16 cellular contexts compared by ENCODE assay signal in the genomic region with DNA sequence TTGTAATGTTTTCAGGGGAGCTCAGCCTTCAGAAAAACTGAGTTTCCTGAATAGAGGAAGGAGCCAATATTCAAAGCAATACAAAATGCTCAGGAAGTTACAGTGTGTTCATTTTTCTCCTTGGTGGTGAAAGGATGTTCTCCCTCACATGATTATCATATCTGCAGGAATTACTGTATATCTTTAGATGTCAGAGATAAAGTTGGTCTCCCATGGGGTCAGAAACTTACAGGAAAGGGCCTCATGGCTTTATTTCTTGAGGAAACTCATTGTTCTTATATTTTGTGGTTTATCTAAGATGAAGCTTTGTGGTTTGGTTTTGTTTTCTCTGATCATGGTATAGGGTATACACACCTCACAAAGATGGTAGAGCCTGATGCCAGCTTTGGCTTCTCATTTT.
DNase-seq lines count a peak whose midpoint lies in the region; ATAC-seq and TF ChIP-seq lines count a peak whose summit lies in the region.
"Had no signal": no experiment of that assay in that cellular context is flagged by ENCODE, and none has a peak within 500 bp of the region (broad histone marks: within the 10 kb centered on the region; RNA-seq: fewer than 3 reads in every experiment).

No MANE protein-coding gene starts in this region.

- TF ChIP-seq CTCF in NB4 (IDR thresholded peaks at IDR 0.05; ENCODE audit: low read depth, low read length) (no peak), choroid plexus epithelial cell (conservative IDR thresholded peaks at IDR 0.05; ENCODE audit: low read depth, low read length) (no peak)

- peaks cover 26% of the 10 kb centered on the region for H3K4me1 ChIP-seq in ACC112 (ENCODE audit: control insufficient read depth, insufficient read depth, low read length, unreplicated experiment)
- H3K4me1 ChIP-seq: BE2C had no signal

- H3K27ac ChIP-seq in ACC112 (ENCODE audit: low read depth, low read length): no peak overlapping the region
- H3K27ac ChIP-seq: RWPE1, SJSA1 had no signal

- no peak overlapping the region for H3K4me3 ChIP-seq in ACC112 (ENCODE audit: low read depth, low read length)
- no peak overlapping the region for H3K4me3 ChIP-seq in NB4 (ENCODE audit: low read depth, low read length)
- no peak overlapping the region for H3K4me3 ChIP-seq in choroid plexus epithelial cell (ENCODE audit: low read depth, low read length)
- H3K4me3 ChIP-seq: GM23338, SJSA1 had no signal

- DNase-seq in EH (ENCODE audit: low read depth): peak; percentile 17
- peak; percentile 78 for DNase-seq in NB4 (ENCODE audit: low read depth)
- DNase-seq in choroid plexus epithelial cell (ENCODE audit: low read depth): peak; percentile 35
- DNase-seq in NCI-H1930 (lab: John Stamatoyannopoulos, UW): no peak
- no peak for DNase-seq in NCI-H1048 (lab: John Stamatoyannopoulos, UW)
- DNase-seq: ACHN, BE2C, NCI-H1105 treated with DMSO at 0.1 percent for 48 hours, NCI-H2029 treated with DMSO at 0.1 percent for 48 hours, NCI-H510A, T-helper 1 cell had no signal

- H3K27me3 ChIP-seq in ACC112 (ENCODE audit: insufficient read depth, low read length): no peaks in the 10 kb centered on the region
- H3K27me3 ChIP-seq: BE2C, SJSA1 had no signal

- no peak for ATAC-seq in GM18873 (IDR thresholded peaks at IDR 0.05; ENCODE audit: low FRiP score, unreplicated experiment)
- ATAC-seq: GM23338 had no signal

- no peak for TF ChIP-seq POLR2A in NB4 (IDR thresholded peaks at IDR 0.05; ENCODE audit: extremely low read depth, insufficient read length)

- H3K36me3 ChIP-seq in ACC112 (ENCODE audit: insufficient read depth, low read length): no peaks in the 10 kb centered on the region
- H3K36me3 ChIP-seq: BE2C, SJSA1 had no signal

- no peaks in the 10 kb centered on the region for H3K79me2 ChIP-seq in ACC112 (ENCODE audit: control insufficient read depth, insufficient read depth, low read length, unreplicated experiment)

- H2AFZ ChIP-seq in ACC112 (ENCODE audit: low read length, unreplicated experiment): peak overlapping the region; percentile 66
- H2AFZ ChIP-seq: GM23338 had no signal

Comparison
In these comparisons a context has a peak if more than half of its experiments do, and no peak if none do; other contexts are left out.
1. DNase-seq: peak in EH (single experiment), NB4 (single experiment) and choroid plexus epithelial cell (single experiment); none in NCI-H1930 (0 of 2) and NCI-H1048 (single experiment).